Comparison of ENCODE assay signal across 13 cellular contexts in the genomic region with DNA sequence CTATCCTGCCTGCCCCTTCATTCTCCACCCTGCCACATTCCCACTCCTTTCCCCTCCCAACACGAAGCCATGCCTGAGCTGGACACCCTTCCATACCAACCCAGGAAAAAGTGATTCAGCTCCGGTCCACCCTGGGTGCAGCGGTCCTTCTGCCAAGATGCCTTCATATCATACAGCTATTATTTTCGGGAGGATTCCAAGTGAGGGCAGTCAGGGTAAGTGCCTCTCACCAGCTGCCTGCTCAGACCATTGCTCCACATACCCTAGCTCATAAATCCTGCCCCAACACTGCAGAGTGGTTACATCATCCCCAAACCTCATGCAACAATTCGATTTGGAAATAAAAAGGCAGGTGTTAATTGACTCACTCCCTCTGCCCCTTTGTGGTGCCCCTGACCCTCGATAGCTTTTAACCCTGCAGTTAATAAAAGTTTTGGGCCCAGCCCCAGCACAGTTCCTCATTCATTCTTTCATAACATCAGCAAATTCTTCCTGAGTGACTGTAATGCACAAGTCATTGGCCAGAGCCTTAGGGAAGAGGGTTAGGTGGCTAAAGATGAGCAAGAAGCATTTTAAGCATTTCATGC. TPM values are rescaled to one million over a fixed set of nuclear protein-coding genes. Genes with fewer than 3 reads are reported as not detected.
DNase-seq lines count a peak whose midpoint lies in the region; ATAC-seq, FAIRE-seq and TF ChIP-seq lines count a peak whose summit lies in the region.
"Had no signal": no experiment of that assay in that cellular context is flagged by ENCODE, and none has a peak within 500 bp of the region (broad histone marks: within the 10 kb centered on the region; RNA-seq: fewer than 3 reads in every experiment).

No MANE protein-coding gene starts in this region.

- no peaks in the 10 kb centered on the region for H3K27me3 ChIP-seq in bronchial epithelial cell (ENCODE audit: control insufficient read depth, insufficient read depth, low read length)
- H3K27me3 ChIP-seq: gastrocnemius medialis had no signal

- ATAC-seq in HG02763 (IDR thresholded peaks at IDR 0.05; ENCODE audit: unreplicated experiment) (no peak), HG03280 (IDR thresholded peaks at IDR 0.05; ENCODE audit: unreplicated experiment) (no peak)
- ATAC-seq: natural killer cell treated with Interleukin-12 subunit alpha and Interleukin-12 subunit beta and Interleukin-15 and Interleukin-18, amount 100 ng/mL, for 72 hours had no signal

- peak; percentile 66 for DNase-seq in Caki2 (ENCODE audit: low read depth)
- peak; percentile 98 for DNase-seq in NCI-H226
- peak; percentile 89 for DNase-seq in bronchial epithelial cell (ENCODE audit: low read depth)
- peak; percentile 95 for DNase-seq in myocyte (ENCODE audit: low read depth)
- DNase-seq in dermis blood vessel endothelial cell: no peak
- no peak for DNase-seq in GM13977 (ENCODE audit: low spot score)
- DNase-seq: activated naive CD8-positive, alpha-beta T cell treated with anti-CD3 and anti-CD28 coated beads, Interleukin-2, amount 10 ng/mL, durations not matched to agents 7 days and 5 days; DND-41; gastrocnemius medialis; NCI-H345 had no signal

- H3K4me3 ChIP-seq in bronchial epithelial cell (ENCODE audit: low read depth, low read length): no peak overlapping the region
- H3K4me3 ChIP-seq: gastrocnemius medialis had no signal

- FAIRE-seq in bronchial epithelial cell (lab: Jason Lieb, UNC): peak; percentile 94

- no peaks in the 10 kb centered on the region for H3K36me3 ChIP-seq in bronchial epithelial cell (ENCODE audit: control insufficient read depth, insufficient read depth, low read length)
- H3K36me3 ChIP-seq: gastrocnemius medialis had no signal

- TF ChIP-seq CTCF in bronchial epithelial cell (IDR thresholded peaks at IDR 0.05; ENCODE audit: insufficient read depth, low read length, severe bottlenecking) (no peak), GM13977 (IDR thresholded peaks at IDR 0.05; ENCODE audit: extremely low read depth, insufficient read depth, missing control alignments) (no peak)

- in situ Hi-C loops in Caki2 (cut with HindIII; ENCODE audit: low pct_unique_long_range_greater_than_20kb, low sequenced_read_pairs): no loop called here
- in situ Hi-C loops in GM13977 (cut with MboI; ENCODE audit: low pct_unique_long_range_greater_than_20kb, low sequenced_read_pairs, unreplicated experiment): no loop called here

RNA-seq across cellular contexts. Expression of gene ZNF503, which starts 42.6 kb away (rescaled TPM):
- total RNA-seq in Caki2 (2014; rRNA removed; shearing (Covaris generic); ENCODE audit: low replicate concordance): 11.6 and 16.2 TPM in 2 replicates
- total RNA-seq in bronchial epithelial cell (2.1 and 2.6 TPM in 2 replicates), myocyte (4.6 and 9.9 TPM in 2 replicates), dermis blood vessel endothelial cell (0.68 and 1.2 TPM in 2 replicates)
- 7.5 TPM for polyA plus RNA-seq in myocyte (2012)

Comparison
In these comparisons a context has a peak if more than half of its experiments do, and no peak if none do; other contexts are left out.
1. DNase-seq: peak in Caki2 (single experiment), NCI-H226 (single experiment), bronchial epithelial cell (single experiment) and myocyte (single experiment); none in dermis blood vessel endothelial cell (single experiment) and GM13977 (single experiment).